1 cellular context compared by ENCODE assay signal in the genomic region with DNA sequence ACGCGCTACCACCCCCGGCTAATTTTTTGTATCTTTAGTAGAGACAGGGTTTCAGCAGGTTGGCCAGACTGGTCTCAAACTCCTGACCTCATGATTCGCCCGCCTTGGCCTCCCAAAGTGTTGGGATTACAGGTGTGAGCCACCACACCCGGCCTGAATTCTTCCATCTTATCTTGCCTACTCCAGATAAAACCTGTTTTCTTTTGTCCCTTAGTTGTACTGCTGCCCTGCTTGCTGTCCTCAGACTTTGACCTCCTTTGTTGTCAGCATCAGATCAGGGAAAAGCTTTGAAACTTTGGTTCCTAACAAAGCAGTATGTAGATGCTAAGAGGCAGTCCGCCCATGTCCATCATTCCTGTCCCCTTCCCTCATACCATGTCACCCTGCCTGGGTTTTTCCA.
TF ChIP-seq lines count a peak whose summit lies in the region.

No MANE protein-coding gene starts in this region.

TF ChIP-seq in liver, 16 proteins besides CTCF, POLR2A, EP300 and RAD21:
- TF ChIP-seq FOXA2 (IDR thresholded peaks at IDR 0.05) (no peak), HNF4A (conservative IDR thresholded peaks at IDR 0.05) (peak; percentile 27 to 34), SP1 (IDR thresholded peaks at IDR 0.05) (no peak)
